9 cellular contexts compared by ENCODE assay signal in the genomic region with DNA sequence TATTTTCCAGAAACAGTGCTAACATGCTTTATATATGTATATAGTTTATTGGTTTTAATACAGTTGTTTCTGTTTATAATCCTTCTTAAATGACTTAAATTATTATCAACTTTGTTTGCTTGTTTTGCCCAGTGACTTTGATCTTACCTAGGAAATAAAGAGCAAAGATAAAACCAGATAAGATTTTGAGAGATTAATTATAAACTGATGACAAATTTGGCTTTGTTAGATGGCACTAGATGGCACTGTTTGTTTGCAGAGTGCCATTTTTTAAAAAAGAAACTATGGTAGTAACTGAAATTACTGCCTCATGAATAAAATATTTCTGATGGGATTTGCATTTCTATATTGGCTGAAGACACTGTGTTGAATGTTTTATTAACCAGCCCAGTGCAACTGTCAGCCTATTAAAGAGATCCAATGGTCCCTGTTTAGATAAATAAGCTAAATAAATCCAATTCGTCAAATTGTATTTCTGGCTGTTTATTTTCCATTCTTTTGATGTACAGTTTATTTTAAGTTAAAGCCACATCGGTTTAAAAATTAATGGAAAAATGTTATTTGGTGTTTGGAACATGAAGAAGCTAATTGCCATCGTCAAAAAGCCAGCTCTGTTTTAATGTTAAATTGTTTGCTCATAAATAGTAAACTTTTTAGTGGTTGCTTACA. TPM values are rescaled to one million over a fixed set of nuclear protein-coding genes. Genes with fewer than 3 reads are reported as not detected.
DNase-seq lines count a peak whose midpoint lies in the region; ATAC-seq, FAIRE-seq and TF ChIP-seq lines count a peak whose summit lies in the region.
"Had no signal": no experiment of that assay in that cellular context is flagged by ENCODE, and none has a peak within 500 bp of the region (broad histone marks: within the 10 kb centered on the region; RNA-seq: fewer than 3 reads in every experiment).

No MANE protein-coding gene starts in this region.

- H2AFZ ChIP-seq in HCT116 (ENCODE audit: low read depth, low read length, poor library complexity, severe bottlenecking): no peak overlapping the region
- H2AFZ ChIP-seq in astrocyte (ENCODE audit: low read depth, low read length): no peak overlapping the region

- ATAC-seq in HCT116 (0 out of 2 replicates have a peak, but pooled peaks have one; percentile 14), left colon (peak; percentile 32)

- CTCF ChIA-PET in HCT116 (lab: Charles Lee): interaction anchor here (1.0 to 6.5 kb wide), 9 partner anchors 13 to 1088 kb away, joined by 3 to 57 read pairs (median 5); no protein-coding TSS in a partner anchor

- no peaks in the 10 kb centered on the region for H3K27me3 Mint-ChIP-seq in astrocyte (ENCODE audit: low read depth, unreplicated experiment)

- POLR2A ChIA-PET in HCT116 (lab: Charles Lee): no interaction called here

- 59 to 72% methylated on average over 3 of the region's 3 CpGs for WGBS in esophagus squamous epithelium, 2 donors

- H3K9me2 ChIP-seq in HCT116 (ENCODE audit: insufficient read depth): no peaks in the 10 kb centered on the region

- TF ChIP-seq RAD21 in HCT116 (IDR thresholded peaks at IDR 0.05; ENCODE audit: low read depth): peak; percentile 99

- H3K27me3 ChIP-seq in HCT116 (ENCODE audit: insufficient read depth, low read length) (no peaks in the 10 kb centered on the region), astrocyte (ENCODE audit: insufficient read depth, low read length) (no peaks in the 10 kb centered on the region), esophagus squamous epithelium (no peaks in the 10 kb centered on the region)
- H3K27me3 ChIP-seq: neutrophil had no signal

- H3K4me2 ChIP-seq in HCT116 (ENCODE audit: low read length) (peak overlapping the region; percentile 47), astrocyte (ENCODE audit: low read length) (no peak overlapping the region)

- H3K9me3 Mint-ChIP-seq in astrocyte (ENCODE audit: unreplicated experiment): no peaks in the 10 kb centered on the region

- peak; percentile 72 for FAIRE-seq in astrocyte (lab: Jason Lieb, UNC)
- no peak for FAIRE-seq in GM12892 (lab: Jason Lieb, UNC)

- RAD21 ChIA-PET in HCT116 (lab: Charles Lee; ENCODE audit: low non-redundant PET in 1 of 2, low total read pairs in 2 of 2, uncharacterized antibody in 2 of 2, unreplicated experiment in 2 of 2): interaction anchor here (0.5 to 1.5 kb wide), 3 partner anchors 261 to 1046 kb away, joined by 3 read pairs; no protein-coding TSS in a partner anchor

- TF ChIP-seq POLR2A in HCT116 (IDR thresholded peaks at IDR 0.05; ENCODE audit: borderline replicate concordance, extremely low read depth, insufficient read depth, insufficient read length): no peak
- TF ChIP-seq POLR2A in GM12892 (IDR thresholded peaks at IDR 0.05; ENCODE audit: low read depth, low read length): no peak
- no peak for TF ChIP-seq POLR2A in esophagus squamous epithelium (IDR thresholded peaks at IDR 0.05)

- peak overlapping the region; percentile 26 for H3K9ac ChIP-seq in HCT116 (ENCODE audit: low read length)
- H3K9ac ChIP-seq in astrocyte (ENCODE audit: low read length): no peak overlapping the region

- peak; percentile 15 for DNase-seq in AG20443 (ENCODE audit: low spot score)
- DNase-seq in HCT116 (ENCODE audit: low read depth, low spot score): no peak
- no peak for DNase-seq in astrocyte (ENCODE audit: low read depth)
- DNase-seq in left colon: no peak
- DNase-seq in GM12892 (ENCODE audit: insufficient read length): no peak
- no peak for DNase-seq in NCI-H82 (lab: John Stamatoyannopoulos, UW)
- no peak for DNase-seq in activated naive CD4-positive, alpha-beta T cell (lab: John Stamatoyannopoulos, UW)
- DNase-seq in esophagus squamous epithelium (lab: John Stamatoyannopoulos, UW): no peak

- peak overlapping the region; percentile 59 for H3K27ac ChIP-seq in HCT116 (ENCODE audit: low read depth, low read length)
- H3K27ac ChIP-seq in astrocyte (ENCODE audit: low read depth, low read length): no peak overlapping the region
- H3K27ac ChIP-seq in esophagus squamous epithelium: no peak overlapping the region
- H3K27ac ChIP-seq: neutrophil had no signal

- H3K79me2 ChIP-seq in HCT116 (ENCODE audit: insufficient read depth, low read length) (peaks cover 82% of the 10 kb centered on the region), astrocyte (ENCODE audit: insufficient read depth, low read length) (peaks cover 12% of the 10 kb centered on the region)

- H3K4me1 Mint-ChIP-seq in astrocyte (ENCODE audit: low read depth, unreplicated experiment): peaks cover 10% of the 10 kb centered on the region

- TF ChIP-seq CTCF in HCT116 (IDR thresholded peaks at IDR 0.05 in 2 of 3, conservative IDR thresholded peaks at IDR 0.05 in 1 of 3; ENCODE audit: borderline replicate concordance in 1 of 3, insufficient read depth in 1 of 3, low read depth in 2 of 3, low read length in 2 of 3) (peak; percentile 67 to 95 (median 85)), astrocyte (IDR thresholded peaks at IDR 0.05; ENCODE audit: insufficient read depth, low read depth, low read length) (peak; percentile 33), esophagus squamous epithelium (IDR thresholded peaks at IDR 0.05) (peak in 3 of 6 experiments; percentile 25 to 50 (median 28))

- H3K36me3 Mint-ChIP-seq in astrocyte (ENCODE audit: low read depth, unreplicated experiment): peaks cover 1% of the 10 kb centered on the region

- no peak overlapping the region for H3K4me3 Mint-ChIP-seq in astrocyte (ENCODE audit: unreplicated experiment)

- intact Hi-C loops in HCT116 (cut with micrococcal nuclease) (loop anchor here (1.0 to 10.0 kb wide), 7 partner anchors 269 to 1087 kb away; no protein-coding TSS in a partner anchor), left colon (cut with DNase I, micrococcal nuclease) (no loop called here), esophagus squamous epithelium (cut with DNase I) (no loop called here)

- no peaks in the 10 kb centered on the region for H3K9me3 ChIP-seq in HCT116 (ENCODE audit: control insufficient read depth in 1 of 2, insufficient read depth in 1 of 2, low read depth in 1 of 2, low read length in 2 of 2)
- no peaks in the 10 kb centered on the region for H3K9me3 ChIP-seq in astrocyte (ENCODE audit: insufficient read depth, low read depth, low read length)
- H3K9me3 ChIP-seq in esophagus squamous epithelium: no peaks in the 10 kb centered on the region
- H3K9me3 ChIP-seq: neutrophil had no signal

- BruUV-seq in HCT116 (replicated peaks; lab: Mats Ljungman, UMichigan): no TSS peak

- H3K27ac Mint-ChIP-seq in astrocyte (ENCODE audit: unreplicated experiment): no peak overlapping the region

- H3K4me1 ChIP-seq in HCT116 (ENCODE audit: control insufficient read depth in 1 of 2, insufficient read depth in 2 of 2, low read length in 2 of 2) (peaks cover 53 to 71% of the 10 kb centered on the region in 2 experiments), astrocyte (ENCODE audit: insufficient read depth, low read length) (no peaks in the 10 kb centered on the region), esophagus squamous epithelium (no peaks in the 10 kb centered on the region)

- H4K20me1 ChIP-seq in HCT116 (ENCODE audit: insufficient read depth) (no peaks in the 10 kb centered on the region), astrocyte (ENCODE audit: insufficient read depth, low read length) (peaks cover 37% of the 10 kb centered on the region)

- peaks cover 0 to 4% of the 10 kb centered on the region in 2 experiments; a peak in 1 of 4 replicates for H3K36me3 ChIP-seq in HCT116 (ENCODE audit: control insufficient read depth in 1 of 2, insufficient read depth in 2 of 2, low read length in 2 of 2)
- H3K36me3 ChIP-seq in astrocyte (ENCODE audit: insufficient read depth, low read length): no peaks in the 10 kb centered on the region
- H3K36me3 ChIP-seq in esophagus squamous epithelium: peaks cover 0 to 8% (median 0%) of the 10 kb centered on the region in 3 donors

- H3K4me3 ChIP-seq in HCT116 (replicated peaks in 1 of 2; ENCODE audit: low read depth in 1 of 2, low read length in 2 of 2): no peak overlapping the region
- H3K4me3 ChIP-seq in astrocyte (ENCODE audit: insufficient read depth, low read depth, low read length): no peak overlapping the region
- no peak overlapping the region for H3K4me3 ChIP-seq in esophagus squamous epithelium

TF ChIP-seq in HCT116, 20 proteins besides CTCF, POLR2A, EP300 and RAD21 (continues in another document):
- no peak; the same call in 1 of the 2 replicates for TF ChIP-seq SP1 (IDR thresholded peaks at IDR 0.05; ENCODE audit: low read depth)
- 0 out of 2 replicates have a peak, but pooled peaks have one; percentile 29 for TF ChIP-seq FOSL1 (IDR thresholded peaks at IDR 0.05; ENCODE audit: low read depth)
- TF ChIP-seq TCF7L2 (IDR thresholded peaks at IDR 0.05; ENCODE audit: borderline replicate concordance, extremely low read depth, insufficient read depth, insufficient read length): no peak
- no peak for TF ChIP-seq EZH2phosphoT487 (IDR thresholded peaks at IDR 0.05; ENCODE audit: borderline replicate concordance)
- no peak for TF ChIP-seq JUND (IDR thresholded peaks at IDR 0.05)
- TF ChIP-seq ZNF274 (IDR thresholded peaks at IDR 0.05; ENCODE audit: low read depth, low read length): no peak
- TF ChIP-seq EGR1 (IDR thresholded peaks at IDR 0.05; ENCODE audit: low read depth): 0 out of 2 replicates have a peak, but pooled peaks have one; percentile 17

RNA-seq across cellular contexts. Expression of a gene that starts 28.7 kb away (rescaled TPM):
- total RNA-seq in HCT116 (2021; ENCODE audit: unreplicated experiment): 80.7 TPM
- polyA plus RNA-seq in HCT116 (2012): 15.4 and 23.6 TPM in 2 replicates
- total RNA-seq in astrocyte: 33.3 and 33.5 TPM in 2 replicates
- total RNA-seq in left colon: 10 to 100 TPM; 44.4 to 52.8 TPM
- polyA plus RNA-seq in GM12892 (2012; ENCODE audit: missing spikeins): 16.7 TPM
- total RNA-seq in esophagus squamous epithelium: 10 to 100 TPM; 27.0 to 61.3 (median 49.8) TPM

RNA-seq across cellular contexts. Expression of a gene that starts 29.0 kb away (rescaled TPM):
- total RNA-seq in HCT116 (2021; ENCODE audit: unreplicated experiment): 88.5 TPM
- 28.5 and 41.6 TPM in 2 replicates for polyA plus RNA-seq in HCT116 (2012)
- 21.6 and 24.8 TPM in 2 replicates for total RNA-seq in astrocyte
- 10 to 100 TPM; 31.7 to 34.0 TPM for total RNA-seq in left colon
- polyA plus RNA-seq in GM12892 (2012; ENCODE audit: missing spikeins): 38.1 TPM
- 10 to 100 TPM; 15.1 to 31.1 (median 24.7) TPM for total RNA-seq in esophagus squamous epithelium
